ENCODE assay signal across 8 cellular contexts in genomic region chr13:96075953-96076543, GRCh38. TPM values are rescaled to one million over a fixed set of nuclear protein-coding genes. Genes with fewer than 3 reads are reported as not detected.
DNase-seq lines count a peak whose midpoint lies in the region; ATAC-seq and TF ChIP-seq lines count a peak whose summit lies in the region.

No MANE protein-coding gene starts in this region.

- DNase-seq in AG04449 (ENCODE audit: low read depth, low spot score) (no peak), NCI-H69 (lab: John Stamatoyannopoulos, UW) (peak; percentile 6), fibroblast of villous mesenchyme (ENCODE audit: low read depth) (peak; percentile 28), ecto neural progenitor cell (ENCODE audit: low spot score) (no peak), NCI-H187 (lab: John Stamatoyannopoulos, UW) (no peak), caudate nucleus (lab: John Stamatoyannopoulos, UW) (no peak), inferior parietal cortex (ENCODE audit: extremely low spot score) (no peak)

- CTCF ChIA-PET in AG04449 (lab: Yijun Ruan, JAX) = interaction anchor here (1.0 to 1.7 kb wide), 5 partner anchors 9 to 56 kb away, joined by 3 to 10 read pairs (median 7); no protein-coding TSS in a partner anchor

- H3K4me3 ChIP-seq in AG04449 (ENCODE audit: low read depth, low read length) (no peak overlapping the region), fibroblast of villous mesenchyme (ENCODE audit: low read depth, low read length) (no peak overlapping the region)

- peak; percentile 35 for TF ChIP-seq CTCF in AG04449 (IDR thresholded peaks at IDR 0.05; ENCODE audit: insufficient read depth, low read length, missing control alignments)
- TF ChIP-seq CTCF in fibroblast of villous mesenchyme (IDR thresholded peaks at IDR 0.05; ENCODE audit: insufficient read depth, low read depth, low read length) = peak; percentile 70

- no peak overlapping the region for H3K27ac ChIP-seq in caudate nucleus (ENCODE audit: low read depth, low read length)

- peak; percentile 64 for ATAC-seq in GM18858 (IDR thresholded peaks at IDR 0.05; ENCODE audit: unreplicated experiment)

- POLR2A ChIA-PET in AG04449 (lab: Yijun Ruan, JAX) = no interaction called here

RNA-seq across cellular contexts. Expression of gene HS6ST3, which starts 13.9 kb away (rescaled TPM):
- not detected in 2 replicates for total RNA-seq in fibroblast of villous mesenchyme

RNA-seq across cellular contexts. Expression of gene UGGT2, which starts 22.8 kb away (rescaled TPM):
- 63.0 and 63.5 TPM in 2 replicates for total RNA-seq in fibroblast of villous mesenchyme

Comparison
In these comparisons a context has a peak if more than half of its experiments do, and no peak if none do; other contexts are left out.
1. DNase-seq: peak in NCI-H69 (single experiment) and fibroblast of villous mesenchyme (single experiment); none in AG04449 (single experiment), ecto neural progenitor cell (single experiment), NCI-H187 (0 of 2), caudate nucleus (0 of 61) and inferior parietal cortex (single experiment).